20 cellular contexts compared by ENCODE assay signal in genomic region chr11:116590844-116591575, GRCh38.
"Had no signal": no experiment of that assay in that cellular context is flagged by ENCODE, and none has a peak within 500 bp of the region (broad histone marks: within the 10 kb centered on the region; RNA-seq: fewer than 3 reads in every experiment).

No MANE protein-coding gene starts in this region.

- H3K4me1 ChIP-seq: colonic mucosa, gastrocnemius medialis, left lung, pancreas, right lobe of liver, stomach, tibial nerve, upper lobe of left lung had no signal

- H3K4me2 ChIP-seq: smooth muscle cell had no signal

- H3K27me3 ChIP-seq: colonic mucosa, pancreas, right lobe of liver, tibial nerve, upper lobe of left lung had no signal

- H3K4me3 ChIP-seq: colonic mucosa, gastrocnemius medialis, left lung, pancreas, right lobe of liver, smooth muscle cell, stomach, thoracic aorta, tibial nerve, upper lobe of left lung had no signal

- H3K36me3 ChIP-seq: colonic mucosa, gastrocnemius medialis, left lung, pancreas, right lobe of liver, stomach, thoracic aorta, tibial nerve, upper lobe of left lung had no signal

- H3K27ac ChIP-seq: colonic mucosa, epithelial cell of prostate, gastrocnemius medialis, left lung, pancreas, right lobe of liver, stomach, thoracic aorta, tibial nerve, upper lobe of left lung had no signal

- H3K9me3 ChIP-seq: colonic mucosa, gastrocnemius medialis, left lung, pancreas, right lobe of liver, stomach, thoracic aorta, tibial nerve, upper lobe of left lung had no signal

- DNase-seq: colonic mucosa; effector CD8-positive, alpha-beta T cell; endodermal cell; foreskin fibroblast; gastrocnemius medialis; head of caudate nucleus; left lung; mesenchymal stem cell; naive thymus-derived CD8-positive, alpha-beta T cell; pancreas; right lobe of liver; stimulated activated CD4-positive, alpha-beta T cell treated with anti-CD3 and anti-CD28 coated beads, Interleukin-2, amount 100 ng/mL, for 24 hours; stimulated activated CD4-positive, alpha-beta T cell treated with anti-CD3 and anti-CD28 coated beads, Interleukin-4, amount 100 ng/mL, for 24 hours; stimulated activated naive CD4-positive, alpha-beta T cell treated with Interleukin-2 at 50 U/mL for 16 hours; stomach; upper lobe of left lung had no signal
